1 cellular context compared by ENCODE assay signal in genomic region chr1:153683853-153684252, GRCh38.
TF ChIP-seq lines count a peak whose summit lies in the region.

No MANE protein-coding gene starts in this region.

TF ChIP-seq in WTC11, 78 proteins besides CTCF, POLR2A, EP300 and RAD21:
- TF ChIP-seq NFYB (CRISPR knock-in tag; conservative IDR thresholded peaks at IDR 0.05; ENCODE audit: low read depth) (no peak), ELF4 (CRISPR knock-in tag; IDR thresholded peaks at IDR 0.05; ENCODE audit: low read depth) (no peak), ZNF396 (CRISPR knock-in tag; IDR thresholded peaks at IDR 0.05; ENCODE audit: borderline replicate concordance) (no peak), PRDM15 (CRISPR knock-in tag; IDR thresholded peaks at IDR 0.05) (no peak), ZNF281 (CRISPR knock-in tag; IDR thresholded peaks at IDR 0.05) (no peak), ZBTB43 (CRISPR knock-in tag; IDR thresholded peaks at IDR 0.05) (no peak), NFATC4 (CRISPR knock-in tag; IDR thresholded peaks at IDR 0.05) (no peak), ZNF671 (CRISPR knock-in tag; IDR thresholded peaks at IDR 0.05) (no peak), PREB (CRISPR knock-in tag; IDR thresholded peaks at IDR 0.05; ENCODE audit: borderline replicate concordance) (no peak), JUN (CRISPR knock-in tag; IDR thresholded peaks at IDR 0.05) (no peak), ATF2 (CRISPR knock-in tag; IDR thresholded peaks at IDR 0.05; ENCODE audit: borderline replicate concordance, low read depth) (no peak), ZNF532 (CRISPR knock-in tag; IDR thresholded peaks at IDR 0.05; ENCODE audit: borderline replicate concordance) (no peak), TP53 (CRISPR knock-in tag; IDR thresholded peaks at IDR 0.05) (no peak), E2F4 (CRISPR knock-in tag; IDR thresholded peaks at IDR 0.05; ENCODE audit: borderline replicate concordance, low read depth) (no peak), ERG (CRISPR knock-in tag; IDR thresholded peaks at IDR 0.05) (no peak), MYBL2 (CRISPR knock-in tag; IDR thresholded peaks at IDR 0.05) (no peak), ZBTB21 (CRISPR knock-in tag; IDR thresholded peaks at IDR 0.05; ENCODE audit: borderline replicate concordance) (no peak), ZNF219 (CRISPR knock-in tag; IDR thresholded peaks at IDR 0.05; ENCODE audit: borderline replicate concordance) (no peak)
